Comparison of ENCODE assay signal across 14 cellular contexts in genomic region chr6:17470953-17471335, GRCh38.
DNase-seq lines count a peak whose midpoint lies in the region; ATAC-seq and TF ChIP-seq lines count a peak whose summit lies in the region.
"Had no signal": no experiment of that assay in that cellular context is flagged by ENCODE, and none has a peak within 500 bp of the region (broad histone marks: within the 10 kb centered on the region; RNA-seq: fewer than 3 reads in every experiment).

No MANE protein-coding gene starts in this region.

- POLR2A ChIA-PET in SK-N-SH (lab: Yijun Ruan, JAX) = no interaction called here
- POLR2A ChIA-PET in CD4-positive, alpha-beta T cell (lab: Charles Lee) = no interaction called here

- H3K4me2 ChIP-seq in SK-N-SH = no peak overlapping the region
- H3K4me2 ChIP-seq: BLaER1 treated with 17β-estradiol and CSF1 and Interleukin-3, amounts not matched to agents 10 nM and 100 nM had no signal

- no peak overlapping the region for H3K4me3 Mint-ChIP-seq in CD4-positive, alpha-beta T cell
- H3K4me3 Mint-ChIP-seq: activated CD4-positive, alpha-beta T cell treated with anti-CD3 and anti-CD28 coated beads for 36 hours had no signal

- DNase-seq in SK-N-SH = no peak
- peak; percentile 85 for DNase-seq in fibroblast of the aortic adventitia (ENCODE audit: low read depth)
- DNase-seq in retinal pigment epithelial cell (ENCODE audit: low read depth) = peak; percentile 63
- no peak for DNase-seq in CD4-positive, alpha-beta T cell
- no peak for DNase-seq in stimulated activated CD8-positive, alpha-beta memory T cell treated with anti-CD3 and anti-CD28 coated beads, Interleukin-4, amount 100 ng/mL, for 48 hours
- no peak for DNase-seq in NCI-H2196 treated with DMSO at 0.1 percent for 48 hours (lab: John Stamatoyannopoulos, UW; ENCODE audit: unreplicated experiment)
- DNase-seq: activated CD4-positive, alpha-beta T cell treated with anti-CD3 and anti-CD28 coated beads for 36 hours; activated effector memory CD4-positive, alpha-beta T cell treated with Interleukin-2 at 50 U/mL for 16 hours; NCI-H1436 treated with DMSO at 0.1 percent for 48 hours; NCI-H82; right lobe of liver had no signal

- WGBS in SK-N-SH (ENCODE audit: low lambda C conversion rate) = 68% methylated on average over 3 of the region's 3 CpGs

- no peaks in the 10 kb centered on the region for H3K4me1 Mint-ChIP-seq in CD4-positive, alpha-beta T cell (ENCODE audit: low read depth)

- no peaks in the 10 kb centered on the region for H3K27me3 ChIP-seq in SK-N-SH (ENCODE audit: insufficient read depth)
- no peaks in the 10 kb centered on the region for H3K27me3 ChIP-seq in CD4-positive, alpha-beta T cell (ENCODE audit: control insufficient read depth, insufficient read depth, low read length)
- H3K27me3 ChIP-seq: BLaER1 treated with 17β-estradiol and CSF1 and Interleukin-3, amounts not matched to agents 10 nM and 100 nM; right lobe of liver had no signal

- no peaks in the 10 kb centered on the region for H3K79me2 ChIP-seq in SK-N-SH (ENCODE audit: insufficient read depth)

- CTCF ChIA-PET in SK-N-SH (lab: Yijun Ruan, JAX) = no interaction called here
- CTCF ChIA-PET in CD4-positive, alpha-beta T cell (lab: Charles Lee) = no interaction called here

- H3K27ac ChIP-seq in C4-2B (no peak overlapping the region), SK-N-SH (ENCODE audit: low read depth in 2 of 2, low read length in 1 of 2) (peak overlapping the region in 1 of 2 experiments; percentile 50; a peak in 1 of 4 replicates)
- H3K27ac ChIP-seq in CD4-positive, alpha-beta T cell (ENCODE audit: low read depth, low read length) = no peak overlapping the region
- H3K27ac ChIP-seq: BLaER1 treated with 17β-estradiol and CSF1 and Interleukin-3, amounts not matched to agents 10 nM and 100 nM; right lobe of liver had no signal

- no peaks in the 10 kb centered on the region for H4K20me1 ChIP-seq in SK-N-SH (ENCODE audit: insufficient read depth)
- H4K20me1 ChIP-seq: BLaER1 treated with 17β-estradiol and CSF1 and Interleukin-3, amounts not matched to agents 10 nM and 100 nM had no signal

- ATAC-seq in CD4-positive, alpha-beta T cell (ENCODE audit: poor library complexity) = no peak
- no peak for ATAC-seq in HG03039 (IDR thresholded peaks at IDR 0.05; ENCODE audit: unreplicated experiment)

- no peak overlapping the region for H3K4me3 ChIP-seq in SK-N-SH (ENCODE audit: low read depth in 2 of 2, low read length in 1 of 2)
- H3K4me3 ChIP-seq in fibroblast of the aortic adventitia (ENCODE audit: low read depth, low read length) = no peak overlapping the region
- no peak overlapping the region for H3K4me3 ChIP-seq in retinal pigment epithelial cell (ENCODE audit: low read length)
- H3K4me3 ChIP-seq: BLaER1 treated with 17β-estradiol and CSF1 and Interleukin-3, amounts not matched to agents 10 nM and 100 nM; right lobe of liver had no signal

- peaks cover 13 to 21% of the 10 kb centered on the region in 2 experiments; a peak in 3 of 4 replicates for H3K4me1 ChIP-seq in SK-N-SH (ENCODE audit: control insufficient read depth in 1 of 2, insufficient read depth in 2 of 2, low read depth in 1 of 2, low read length in 1 of 2)

- no peak overlapping the region for H3K9ac ChIP-seq in SK-N-SH
- H3K9ac ChIP-seq: BLaER1 treated with 17β-estradiol and CSF1 and Interleukin-3, amounts not matched to agents 10 nM and 100 nM had no signal

- intact Hi-C loops in CD4-positive, alpha-beta T cell (cut with DNase I, micrococcal nuclease) = no loop called here

- no peaks in the 10 kb centered on the region for H3K9me2 ChIP-seq in SK-N-SH

- no peaks in the 10 kb centered on the region for H3K36me3 Mint-ChIP-seq in CD4-positive, alpha-beta T cell (ENCODE audit: low read depth)

- no peaks in the 10 kb centered on the region for H3K36me3 ChIP-seq in SK-N-SH (replicated peaks in 1 of 2; ENCODE audit: control insufficient read depth in 1 of 2, insufficient read depth in 2 of 2, low read length in 1 of 2)
- H3K36me3 ChIP-seq: right lobe of liver had no signal

- H3K27ac Mint-ChIP-seq in CD4-positive, alpha-beta T cell = no peak overlapping the region
- H3K27ac Mint-ChIP-seq: activated CD4-positive, alpha-beta T cell treated with anti-CD3 and anti-CD28 coated beads for 36 hours had no signal

- no peaks in the 10 kb centered on the region for H3K9me3 Mint-ChIP-seq in CD4-positive, alpha-beta T cell

- H3F3A ChIP-seq in SK-N-SH (replicated peaks; ENCODE audit: insufficient read depth) = peaks cover 3% of the 10 kb centered on the region

- 0 out of 4 replicates have a peak, but pooled peaks of 1 of the 2 experiments have one; percentile 21 for TF ChIP-seq EP300 in SK-N-SH (IDR thresholded peaks at IDR 0.05; ENCODE audit: borderline replicate concordance in 1 of 2, low read depth in 1 of 2, low read length in 1 of 2)

- H3K27me3 Mint-ChIP-seq in CD4-positive, alpha-beta T cell = peaks cover under 1% of the 10 kb centered on the region

- TF ChIP-seq CTCF in C4-2B (conservative IDR thresholded peaks at IDR 0.05) (peak; percentile 20; the same call in 1 of the 2 replicates), SK-N-SH (IDR thresholded peaks at IDR 0.05) (no peak), fibroblast of the aortic adventitia (IDR thresholded peaks at IDR 0.05; ENCODE audit: insufficient read depth, low read length) (peak; percentile 18), retinal pigment epithelial cell (conservative IDR thresholded peaks at IDR 0.05; ENCODE audit: low read depth, low read length) (no peak)
- TF ChIP-seq CTCF in CD4-positive, alpha-beta T cell (IDR thresholded peaks at IDR 0.05) = no peak

- TF ChIP-seq RAD21 in SK-N-SH (IDR thresholded peaks at IDR 0.05; ENCODE audit: low read length) = no peak

- H3K9me3 ChIP-seq in SK-N-SH = no peaks in the 10 kb centered on the region
- H3K9me3 ChIP-seq in CD4-positive, alpha-beta T cell (ENCODE audit: control insufficient read depth, low read length) = no peaks in the 10 kb centered on the region
- H3K9me3 ChIP-seq: right lobe of liver had no signal

- no peak overlapping the region for H2AFZ ChIP-seq in SK-N-SH (ENCODE audit: low read depth)

TF ChIP-seq in SK-N-SH, 30 proteins besides CTCF, POLR2A, EP300 and RAD21:
- no peak for TF ChIP-seq NRF1 (IDR thresholded peaks at IDR 0.05; ENCODE audit: low read depth, low read length)
- no peak for TF ChIP-seq SMC3 (IDR thresholded peaks at IDR 0.05; ENCODE audit: low read depth, low read length)
- peak; percentile 27; the same call in 1 of the 2 replicates for TF ChIP-seq GATA2 (CRISPR knock-in tag; IDR thresholded peaks at IDR 0.05)
TF ChIP-seq in SK-N-SH: peak in this region for 1.

Comparison
In these comparisons a context has a peak if more than half of its experiments do, and no peak if none do; other contexts are left out.
1. CTCF ChIP-seq: peak in C4-2B (single experiment) and fibroblast of the aortic adventitia (single experiment); none in SK-N-SH (single experiment), retinal pigment epithelial cell (single experiment) and CD4-positive, alpha-beta T cell (single experiment).
2. DNase-seq: peak in fibroblast of the aortic adventitia (single experiment) and retinal pigment epithelial cell (single experiment); none in SK-N-SH (single experiment), CD4-positive, alpha-beta T cell (0 of 10), stimulated activated CD8-positive, alpha-beta memory T cell treated with anti-CD3 and anti-CD28 coated beads, Interleukin-4, amount 100 ng/mL, for 48 hours (single experiment) and NCI-H2196 treated with DMSO at 0.1 percent for 48 hours (single experiment).